21 cellular contexts compared by ENCODE assay signal in genomic region chr7:137007001-137007725, GRCh38.
DNase-seq lines count a peak whose midpoint lies in the region; ATAC-seq and TF ChIP-seq lines count a peak whose summit lies in the region.
"Had no signal": no experiment of that assay in that cellular context is flagged by ENCODE, and none has a peak within 500 bp of the region (broad histone marks: within the 10 kb centered on the region; RNA-seq: fewer than 3 reads in every experiment).

No MANE protein-coding gene starts in this region.

- DNase-seq in SK-N-SH (no peak), adipocyte (ENCODE audit: low read depth) (peak; percentile 72), fibroblast of peridontal ligament (ENCODE audit: extremely low read depth) (peak; percentile 37), sigmoid colon (no peak), CD1c-positive myeloid dendritic cell (ENCODE audit: extremely low spot score) (no peak), ecto neural progenitor cell (ENCODE audit: low spot score) (no peak)
- DNase-seq: 8988T; activated CD4-positive, alpha-beta memory T cell treated with anti-CD3 and anti-CD28 coated beads, Interleukin-2, amount 10 ng/mL, durations not matched to agents 7 days and 5 days; activated naive CD8-positive, alpha-beta T cell treated with anti-CD3 and anti-CD28 coated beads, Interleukin-2, amount 10 ng/mL, durations not matched to agents 7 days and 5 days; activated T-cell treated with anti-CD3 and anti-CD28 coated beads, Interleukin-2, amount 50 U/mL, for 48 hours; CD8-positive, alpha-beta memory T cell; central memory CD4-positive, alpha-beta T cell; lower lobe of right lung; naive thymus-derived CD8-positive, alpha-beta T cell; NCI-H1930; NCI-H446; stimulated activated naive CD4-positive, alpha-beta T cell treated with Interleukin-2 at 50 U/mL for 16 hours had no signal

- no peaks in the 10 kb centered on the region for H3K79me2 ChIP-seq in SK-N-SH (ENCODE audit: insufficient read depth)

- H3K27ac ChIP-seq in SK-N-SH (ENCODE audit: low read depth in 2 of 2, low read length in 1 of 2) (no peak overlapping the region), sigmoid colon (peak overlapping the region; percentile 59 to 76 (median 69))
- H3K27ac ChIP-seq: lower lobe of right lung, prostate gland, tibial nerve had no signal

- no peak for TF ChIP-seq CTCF in SK-N-SH (IDR thresholded peaks at IDR 0.05)
- no peak for TF ChIP-seq CTCF in sigmoid colon (IDR thresholded peaks at IDR 0.05)

- H3K9me2 ChIP-seq in SK-N-SH: no peaks in the 10 kb centered on the region

- no peaks in the 10 kb centered on the region for H3F3A ChIP-seq in SK-N-SH (replicated peaks; ENCODE audit: insufficient read depth)

- POLR2A ChIA-PET in SK-N-SH (lab: Yijun Ruan, JAX): no interaction called here

- CTCF ChIA-PET in SK-N-SH (lab: Yijun Ruan, JAX): interaction anchor here (0.6 kb wide), 1 partner anchor 10 kb away, joined by 3 read pairs; no protein-coding TSS in a partner anchor

- H3K27me3 ChIP-seq in SK-N-SH (ENCODE audit: insufficient read depth) (no peaks in the 10 kb centered on the region), adipocyte (replicated peaks; ENCODE audit: control insufficient read depth, insufficient read depth, low read length) (no peaks in the 10 kb centered on the region), sigmoid colon (no peaks in the 10 kb centered on the region)
- H3K27me3 ChIP-seq: tibial nerve had no signal

- no peaks in the 10 kb centered on the region for H4K20me1 ChIP-seq in SK-N-SH (ENCODE audit: insufficient read depth)

- no peaks in the 10 kb centered on the region for H3K36me3 ChIP-seq in SK-N-SH (replicated peaks in 1 of 2; ENCODE audit: control insufficient read depth in 1 of 2, insufficient read depth in 2 of 2, low read length in 1 of 2)
- no peaks in the 10 kb centered on the region for H3K36me3 ChIP-seq in adipocyte (ENCODE audit: control insufficient read depth, insufficient read depth, low read length, severe bottlenecking)
- H3K36me3 ChIP-seq in sigmoid colon: no peaks in the 10 kb centered on the region
- H3K36me3 ChIP-seq: lower lobe of right lung, prostate gland, tibial nerve had no signal

- intact Hi-C loops in sigmoid colon (cut with DNase I): loop anchor here (5.0 to 10.0 kb wide), 2 partner anchors 135 to 138 kb away; no protein-coding TSS in a partner anchor

- TF ChIP-seq EP300 in SK-N-SH (IDR thresholded peaks at IDR 0.05; ENCODE audit: borderline replicate concordance in 1 of 2, low read depth in 1 of 2, low read length in 1 of 2): no peak
- TF ChIP-seq EP300 in sigmoid colon (IDR thresholded peaks at IDR 0.05): no peak

- TF ChIP-seq RAD21 in SK-N-SH (IDR thresholded peaks at IDR 0.05; ENCODE audit: low read length): no peak

- H3K9me3 ChIP-seq in SK-N-SH (no peaks in the 10 kb centered on the region), adipocyte (ENCODE audit: control insufficient read depth, low read length) (no peaks in the 10 kb centered on the region), sigmoid colon (no peaks in the 10 kb centered on the region)
- H3K9me3 ChIP-seq: lower lobe of right lung, prostate gland, tibial nerve had no signal

- WGBS in SK-N-SH (ENCODE audit: low lambda C conversion rate): 31% methylated on average over 4 of the region's 4 CpGs
- 50 to 55% methylated on average over 4 of the region's 4 CpGs for WGBS in sigmoid colon, 2 donors

- H3K9ac ChIP-seq in SK-N-SH (no peak overlapping the region), adipocyte (ENCODE audit: low read length) (no peak overlapping the region)

- ATAC-seq in SK-N-SH treated with all-trans-retinoic acid at 6 μM for 48 hours (no peak), HG03571 (IDR thresholded peaks at IDR 0.05; ENCODE audit: unreplicated experiment) (no peak)
- ATAC-seq: naive thymus-derived CD8-positive, alpha-beta T cell had no signal

- H3K4me3 ChIP-seq in SK-N-SH (ENCODE audit: low read depth in 2 of 2, low read length in 1 of 2) (no peak overlapping the region), adipocyte (ENCODE audit: low read length) (no peak overlapping the region), sigmoid colon (no peak overlapping the region)
- H3K4me3 ChIP-seq: lower lobe of right lung, prostate gland, tibial nerve had no signal

- no peak overlapping the region for H3K4me2 ChIP-seq in SK-N-SH

- peaks cover 0 to 4% of the 10 kb centered on the region in 2 experiments; a peak in 2 of 4 replicates for H3K4me1 ChIP-seq in SK-N-SH (ENCODE audit: control insufficient read depth in 1 of 2, insufficient read depth in 2 of 2, low read depth in 1 of 2, low read length in 1 of 2)
- peaks cover 13% of the 10 kb centered on the region for H3K4me1 ChIP-seq in adipocyte (ENCODE audit: control insufficient read depth, insufficient read depth, low read length)
- peaks cover 0 to 42% (median 27%) of the 10 kb centered on the region in 4 donors for H3K4me1 ChIP-seq in sigmoid colon
- H3K4me1 ChIP-seq: lower lobe of right lung, prostate gland, tibial nerve had no signal

- H2AFZ ChIP-seq in SK-N-SH (ENCODE audit: low read depth): no peak overlapping the region

- no peak for TF ChIP-seq POLR2A in sigmoid colon (IDR thresholded peaks at IDR 0.05)

TF ChIP-seq in SK-N-SH treated with all-trans-retinoic acid at 6 μM for 48 hours, 23 proteins besides CTCF, POLR2A, EP300 and RAD21:
- TF ChIP-seq ISL1 (CRISPR knock-in tag; IDR thresholded peaks at IDR 0.05) (peak; percentile 55), PATZ1 (CRISPR knock-in tag; IDR thresholded peaks at IDR 0.05; ENCODE audit: borderline replicate concordance) (no peak; the same call in 1 of the 2 replicates), ZNF565 (CRISPR knock-in tag; conservative IDR thresholded peaks at IDR 0.05; ENCODE audit: low read depth) (no peak)

TF ChIP-seq in SK-N-SH, 30 proteins besides CTCF, POLR2A, EP300 and RAD21:
- no peak for TF ChIP-seq MAX (IDR thresholded peaks at IDR 0.05; ENCODE audit: low read depth)
- TF ChIP-seq GATA2 (CRISPR knock-in tag; IDR thresholded peaks at IDR 0.05): no peak
- TF ChIP-seq TAF1 (IDR thresholded peaks at IDR 0.05; ENCODE audit: borderline replicate concordance, low read depth, low read length): no peak
- no peak for TF ChIP-seq EZH2phosphoT487 (IDR thresholded peaks at IDR 0.05; ENCODE audit: borderline replicate concordance, low read depth)
- no peak for TF ChIP-seq FOSL2 (IDR thresholded peaks at IDR 0.05; ENCODE audit: borderline replicate concordance, low read depth)
- no peak for TF ChIP-seq TCF12 (IDR thresholded peaks at IDR 0.05)
TF ChIP-seq in SK-N-SH: peak in this region for 0.

Comparison
In these comparisons a context has a peak if more than half of its experiments do, and no peak if none do; other contexts are left out.
1. DNase-seq: peak in adipocyte (single experiment) and fibroblast of peridontal ligament (single experiment); none in SK-N-SH (single experiment), sigmoid colon (single experiment), CD1c-positive myeloid dendritic cell (single experiment) and ecto neural progenitor cell (single experiment).
2. H3K27ac ChIP-seq: peak in sigmoid colon (4 of 4); none in SK-N-SH (0 of 2).